8 cellular contexts compared by ENCODE assay signal in genomic region chr17:79836952-79837887, GRCh38. TPM values are rescaled to one million over a fixed set of nuclear protein-coding genes. Genes with fewer than 3 reads are reported as not detected.
A peak's percentile ranks its signal among the peaks of the same experiment; 100 is the strongest.
DNase-seq lines count a peak whose midpoint lies in the region; ATAC-seq and TF ChIP-seq lines count a peak whose summit lies in the region.

No MANE protein-coding gene starts in this region.

- H3K27me3 ChIP-seq in Loucy (ENCODE audit: insufficient read depth, low read length, poor library complexity, severe bottlenecking): no peaks in the 10 kb centered on the region
- peaks cover 22% of the 10 kb centered on the region for H3K27me3 ChIP-seq in fibroblast of lung (ENCODE audit: control insufficient read depth, insufficient read depth, low read length)
- H3K27me3 ChIP-seq in neuron (ENCODE audit: insufficient read depth, low read length): peaks cover 24% of the 10 kb centered on the region

- ATAC-seq in activated CD8-positive, alpha-beta T cell treated with anti-CD3 and anti-CD28 coated beads, Interleukin-2, amount 10 ng/mL, durations not matched to agents 7 days and 5 days: peak; percentile 20
- ATAC-seq in HG03280 (IDR thresholded peaks at IDR 0.05; ENCODE audit: unreplicated experiment): no peak

- TF ChIP-seq CTCF in Loucy (conservative IDR thresholded peaks at IDR 0.05; ENCODE audit: low read length) (no peak; the same call in 1 of the 2 replicates), fibroblast of lung (conservative IDR thresholded peaks at IDR 0.05 in 1 of 2, IDR thresholded peaks at IDR 0.05 in 1 of 2; ENCODE audit: low read depth in 1 of 2, low read length in 2 of 2) (peak in 1 of 2 donors; percentile 34)

- H3K9me3 Mint-ChIP-seq in activated CD8-positive, alpha-beta T cell treated with anti-CD3 and anti-CD28 coated beads, Interleukin-2, amount 10 ng/mL, durations not matched to agents 7 days and 5 days (ENCODE audit: insufficient read depth): no peaks in the 10 kb centered on the region

- H3K27ac ChIP-seq in fibroblast of lung (ENCODE audit: insufficient read depth, low read length): peak overlapping the region; percentile 67

- H3K9ac ChIP-seq in Loucy (ENCODE audit: low read depth, low read length, poor library complexity, severe bottlenecking): peak overlapping the region; percentile 92
- peak overlapping the region; percentile 23 for H3K9ac ChIP-seq in fibroblast of lung (ENCODE audit: insufficient read depth, low read length)

- H3K27ac Mint-ChIP-seq in activated CD8-positive, alpha-beta T cell treated with anti-CD3 and anti-CD28 coated beads, Interleukin-2, amount 10 ng/mL, durations not matched to agents 7 days and 5 days: peak overlapping the region; percentile 99

- peaks cover 4% of the 10 kb centered on the region; the same call in 1 of the 2 replicates for H3F3A ChIP-seq in Loucy (ENCODE audit: low read depth)

- H3K9me3 ChIP-seq in Loucy (ENCODE audit: insufficient read depth, low read depth, low read length) (no peaks in the 10 kb centered on the region), fibroblast of lung (ENCODE audit: control insufficient read depth, insufficient read depth, low read depth, low read length) (no peaks in the 10 kb centered on the region), neuron (ENCODE audit: low read length) (peaks cover 9% of the 10 kb centered on the region)

- peaks cover 85% of the 10 kb centered on the region for H3K79me2 ChIP-seq in Loucy (ENCODE audit: insufficient read depth, low read length)
- peaks cover 13% of the 10 kb centered on the region for H3K79me2 ChIP-seq in fibroblast of lung (ENCODE audit: control insufficient read depth, insufficient read depth, low read length)

- peak overlapping the region; percentile 97 for H3K4me3 Mint-ChIP-seq in activated CD8-positive, alpha-beta T cell treated with anti-CD3 and anti-CD28 coated beads, Interleukin-2, amount 10 ng/mL, durations not matched to agents 7 days and 5 days

- DNase-seq in activated gamma-delta T cell treated with Interleukin-2 at 50 U/mL for 16 hours: peak; percentile 36
- no peak for DNase-seq in activated gamma-delta T cell (lab: John Stamatoyannopoulos, UW)
- peak; percentile 84 for DNase-seq in activated CD8-positive, alpha-beta T cell treated with anti-CD3 and anti-CD28 coated beads, Interleukin-2, amount 10 ng/mL, durations not matched to agents 7 days and 5 days
- DNase-seq in fibroblast of lung (ENCODE audit: low read depth in 2 of 2): peak; percentile 69 to 81
- no peak for DNase-seq in iPS-NIHi7 (ENCODE audit: extremely low spot score)

- H3K9me2 ChIP-seq in Loucy (replicated peaks; ENCODE audit: low read depth, low read length): no peaks in the 10 kb centered on the region

- H3K4me2 ChIP-seq in Loucy (ENCODE audit: low read depth, low read length, poor library complexity, severe bottlenecking) (peak overlapping the region; percentile 84), fibroblast of lung (ENCODE audit: extremely low read depth, insufficient read depth, low read length) (peak overlapping the region; percentile 99)

- H3K36me3 ChIP-seq in Loucy (ENCODE audit: insufficient read depth, low read length): peaks cover 15% of the 10 kb centered on the region; the same call in 1 of the 2 replicates
- peaks cover 18% of the 10 kb centered on the region for H3K36me3 ChIP-seq in fibroblast of lung (ENCODE audit: control insufficient read depth, insufficient read depth, low read length)
- peaks cover 36% of the 10 kb centered on the region for H3K36me3 ChIP-seq in neuron (ENCODE audit: insufficient read depth, low read length)

- POLR2A ChIA-PET in activated CD8-positive, alpha-beta T cell treated with anti-CD3 and anti-CD28 coated beads, Interleukin-2, amount 10 ng/mL, durations not matched to agents 7 days and 5 days (lab: Charles Lee): interaction anchor here (0.6 to 2.2 kb wide), 7 partner anchors 11 to 56 kb away, joined by 3 to 12 read pairs (median 4); no protein-coding TSS in a partner anchor

- H2AFZ ChIP-seq in Loucy (ENCODE audit: low read length) (no peak overlapping the region), fibroblast of lung (ENCODE audit: low read length) (no peak overlapping the region), neuron (ENCODE audit: low read depth, low read length) (no peak overlapping the region)

- peaks cover 38% of the 10 kb centered on the region for H3K4me1 ChIP-seq in Loucy (ENCODE audit: insufficient read depth, low read length, poor library complexity, severe bottlenecking)
- peaks cover 18% of the 10 kb centered on the region for H3K4me1 ChIP-seq in fibroblast of lung (ENCODE audit: control insufficient read depth, extremely low read depth, insufficient read depth, low read length)
- peaks cover 32% of the 10 kb centered on the region for H3K4me1 ChIP-seq in neuron (ENCODE audit: insufficient read depth, low read length)

- H3K4me3 ChIP-seq in Loucy (ENCODE audit: low read length, poor library complexity, severe bottlenecking) (peak overlapping the region; percentile 99), fibroblast of lung (replicated peaks in 1 of 4; ENCODE audit: control extremely low read depth in 1 of 4, insufficient read depth in 1 of 4, low read depth in 3 of 4, low read length in 4 of 4) (peak overlapping the region; percentile 74 to 91 (median 80)), neuron (ENCODE audit: low read length) (peak overlapping the region; percentile 80)

- CTCF ChIA-PET in activated CD8-positive, alpha-beta T cell treated with anti-CD3 and anti-CD28 coated beads, Interleukin-2, amount 10 ng/mL, durations not matched to agents 7 days and 5 days (lab: Charles Lee): interaction anchor here (1.0 to 4.4 kb wide), 9 partner anchors 12 to 133 kb away, joined by 3 to 33 read pairs (median 5); no protein-coding TSS in a partner anchor

- H3K4me1 Mint-ChIP-seq in activated CD8-positive, alpha-beta T cell treated with anti-CD3 and anti-CD28 coated beads, Interleukin-2, amount 10 ng/mL, durations not matched to agents 7 days and 5 days (ENCODE audit: low read depth): peaks cover 45% of the 10 kb centered on the region

- H4K20me1 ChIP-seq in Loucy (ENCODE audit: insufficient read depth, low read length, poor library complexity, severe bottlenecking) (peaks cover 64% of the 10 kb centered on the region), fibroblast of lung (ENCODE audit: control insufficient read depth, extremely low read depth, insufficient read depth, low read length) (no peaks in the 10 kb centered on the region)

- H3K36me3 Mint-ChIP-seq in activated CD8-positive, alpha-beta T cell treated with anti-CD3 and anti-CD28 coated beads, Interleukin-2, amount 10 ng/mL, durations not matched to agents 7 days and 5 days (ENCODE audit: low read depth): peaks cover 39% of the 10 kb centered on the region

- H3K27me3 Mint-ChIP-seq in activated CD8-positive, alpha-beta T cell treated with anti-CD3 and anti-CD28 coated beads, Interleukin-2, amount 10 ng/mL, durations not matched to agents 7 days and 5 days (ENCODE audit: low read depth): peaks cover 20% of the 10 kb centered on the region

RNA-seq across cellular contexts. Expression of gene CBX4, which starts 2.0 kb away (rescaled TPM):
- 10 to 100 TPM; 50.3 to 57.2 TPM for total RNA-seq in activated CD8-positive, alpha-beta T cell treated with anti-CD3 and anti-CD28 coated beads, Interleukin-2, amount 10 ng/mL, durations not matched to agents 7 days and 5 days
- 11.0 and 13.4 TPM in 2 replicates for total RNA-seq in fibroblast of lung
- 5.4 and 5.6 TPM in 2 replicates for polyA plus RNA-seq in fibroblast of lung
- polyA plus RNA-seq in fibroblast of lung (2012): 8.8 TPM in 2 replicates
- 1.3 and 1.6 TPM in 2 replicates for polyA minus RNA-seq in fibroblast of lung (ENCODE audit: low replicate concordance)

RNA-seq across cellular contexts. Expression of gene CBX8, which starts 40.3 kb away (rescaled TPM):
- total RNA-seq in activated CD8-positive, alpha-beta T cell treated with anti-CD3 and anti-CD28 coated beads, Interleukin-2, amount 10 ng/mL, durations not matched to agents 7 days and 5 days: 1 to 10 TPM; 8.6 to 9.4 TPM
- 3.3 and 4.0 TPM in 2 replicates for total RNA-seq in fibroblast of lung
- polyA plus RNA-seq in fibroblast of lung: 0.19 and 0.41 TPM in 2 replicates
- 4.9 and 5.2 TPM in 2 replicates for polyA plus RNA-seq in fibroblast of lung (2012)
- 1.5 and 6.8 TPM in 2 replicates for polyA minus RNA-seq in fibroblast of lung (ENCODE audit: low replicate concordance)

RNA-seq across cellular contexts. Expression of gene CBX2, which starts 59.3 kb away (rescaled TPM):
- 10 to 100 TPM; 16.2 to 16.5 TPM for total RNA-seq in activated CD8-positive, alpha-beta T cell treated with anti-CD3 and anti-CD28 coated beads, Interleukin-2, amount 10 ng/mL, durations not matched to agents 7 days and 5 days
- 0.83 and 1.3 TPM in 2 replicates for total RNA-seq in fibroblast of lung
- polyA plus RNA-seq in fibroblast of lung: 0.77 and 1.3 TPM in 2 replicates
- polyA plus RNA-seq in fibroblast of lung (2012): 0.91 and 2.2 TPM in 2 replicates
- 0.35 and 3.1 TPM in 2 replicates for polyA minus RNA-seq in fibroblast of lung (ENCODE audit: low replicate concordance)

Comparison
In these comparisons a context has a peak if more than half of its experiments do, and no peak if none do; other contexts are left out.
1. DNase-seq: peak in activated gamma-delta T cell treated with Interleukin-2 at 50 U/mL for 16 hours (single experiment), activated CD8-positive, alpha-beta T cell treated with anti-CD3 and anti-CD28 coated beads, Interleukin-2, amount 10 ng/mL, durations not matched to agents 7 days and 5 days (single experiment) and fibroblast of lung (2 of 2); none in activated gamma-delta T cell (single experiment) and iPS-NIHi7 (single experiment).
2. Peak in every context shown above with its lines, with median percentiles within 50 percentile points of each other: H3K4me3 ChIP-seq.